Comparison of ENCODE assay signal across 11 cellular contexts in the genomic region with DNA sequence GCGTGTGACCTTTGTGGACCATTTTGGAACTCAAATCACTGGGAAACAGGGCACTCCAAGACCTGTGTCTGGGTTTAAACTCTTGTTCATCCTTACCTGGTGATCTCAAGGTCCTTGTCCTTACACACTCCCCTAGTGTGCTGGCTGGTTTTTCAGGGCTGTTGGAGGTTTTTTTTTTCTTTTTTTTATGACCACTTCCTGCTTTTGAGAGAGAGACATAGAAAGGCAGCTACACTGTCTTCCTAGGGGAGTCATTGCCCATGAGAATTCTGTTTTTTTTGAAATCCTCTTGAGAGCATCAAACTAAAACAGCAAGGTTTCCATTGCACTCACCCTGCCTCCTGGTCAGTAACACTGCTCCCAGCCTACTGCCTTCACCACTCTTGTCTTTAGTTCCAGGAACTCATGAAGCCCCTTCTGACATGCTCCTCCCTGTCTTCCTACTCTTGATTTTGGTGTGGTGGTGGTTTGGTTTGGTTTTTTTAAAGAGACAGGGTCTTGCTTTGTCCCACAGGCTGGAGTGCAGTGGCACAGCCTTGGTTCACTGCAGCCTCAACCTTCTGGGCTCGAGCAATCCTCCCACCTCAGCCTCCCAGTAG. TPM values are rescaled to one million over a fixed set of nuclear protein-coding genes. Genes with fewer than 3 reads are reported as not detected.
DNase-seq lines count a peak whose midpoint lies in the region; ATAC-seq and TF ChIP-seq lines count a peak whose summit lies in the region.
"Had no signal": no experiment of that assay in that cellular context is flagged by ENCODE, and none has a peak within 500 bp of the region (broad histone marks: within the 10 kb centered on the region; RNA-seq: fewer than 3 reads in every experiment).

No MANE protein-coding gene starts in this region.

- DNase-seq in activated CD4-positive, alpha-beta T cell treated with anti-CD3 and anti-CD28 coated beads for 36 hours, result no peak
- DNase-seq in activated CD4-positive, alpha-beta T cell treated with anti-CD3 and anti-CD28 coated beads for 1 hour, result no peak
- DNase-seq in RWPE1 (ENCODE audit: low spot score) (no peak), fibroblast of the aortic adventitia (ENCODE audit: low read depth) (peak; percentile 12), SW480 (ENCODE audit: low spot score) (no peak), NCI-H748 (lab: John Stamatoyannopoulos, UW; ENCODE audit: unreplicated experiment) (no peak)
- DNase-seq in stimulated activated effector memory CD8-positive, alpha-beta T cell treated with anti-CD3 and anti-CD28 coated beads, Interleukin-12 subunit alpha, Interleukin-12 subunit beta, amount 100 ng/mL, for 72 hours (ENCODE audit: low spot score in 2 of 2), result no peak
- no peak for DNase-seq in NK-92 treated with Interleukin-12 subunit alpha and Interleukin-12 subunit beta, amount 100 ng/mL, for 24 hours (lab: John Stamatoyannopoulos, UW)
- DNase-seq: NCI-H2107 had no signal

- POLR2A ChIA-PET in activated CD4-positive, alpha-beta T cell treated with anti-CD3 and anti-CD28 coated beads for 36 hours (lab: Charles Lee), result no interaction called here
- POLR2A ChIA-PET in RWPE1 (lab: Yijun Ruan, JAX; ENCODE audit: low non-redundant PET), result no interaction called here

- H3K4me3 Mint-ChIP-seq in activated CD4-positive, alpha-beta T cell treated with anti-CD3 and anti-CD28 coated beads for 36 hours, result no peak overlapping the region
- no peak overlapping the region for H3K4me3 Mint-ChIP-seq in stimulated activated effector memory CD8-positive, alpha-beta T cell treated with anti-CD3 and anti-CD28 coated beads, Interleukin-12 subunit alpha, Interleukin-12 subunit beta, amount 100 ng/mL, for 72 hours

- no peaks in the 10 kb centered on the region for H3K27me3 Mint-ChIP-seq in activated CD4-positive, alpha-beta T cell treated with anti-CD3 and anti-CD28 coated beads for 36 hours

- H3K4me3 ChIP-seq in fibroblast of the aortic adventitia (ENCODE audit: low read depth, low read length), result no peak overlapping the region
- H3K4me3 ChIP-seq: Peyer's patch had no signal

- no peak for ATAC-seq in activated CD4-positive, alpha-beta T cell treated with anti-CD3 and anti-CD28 coated beads for 36 hours
- ATAC-seq in stimulated activated effector memory CD8-positive, alpha-beta T cell treated with anti-CD3 and anti-CD28 coated beads, Interleukin-12 subunit alpha, Interleukin-12 subunit beta, amount 100 ng/mL, for 72 hours, result peak; percentile 48

- H3K27ac Mint-ChIP-seq in activated CD4-positive, alpha-beta T cell treated with anti-CD3 and anti-CD28 coated beads for 36 hours, result peak overlapping the region; percentile 23
- peak overlapping the region; percentile 24 for H3K27ac Mint-ChIP-seq in stimulated activated effector memory CD8-positive, alpha-beta T cell treated with anti-CD3 and anti-CD28 coated beads, Interleukin-12 subunit alpha, Interleukin-12 subunit beta, amount 100 ng/mL, for 72 hours

- peaks cover 28% of the 10 kb centered on the region for H3K36me3 Mint-ChIP-seq in activated CD4-positive, alpha-beta T cell treated with anti-CD3 and anti-CD28 coated beads for 36 hours (ENCODE audit: low read depth)
- H3K36me3 Mint-ChIP-seq in stimulated activated effector memory CD8-positive, alpha-beta T cell treated with anti-CD3 and anti-CD28 coated beads, Interleukin-12 subunit alpha, Interleukin-12 subunit beta, amount 100 ng/mL, for 72 hours, result peaks cover 63% of the 10 kb centered on the region

- peak overlapping the region; percentile 81 for H3K27ac ChIP-seq in RWPE1

- H3K4me1 Mint-ChIP-seq in activated CD4-positive, alpha-beta T cell treated with anti-CD3 and anti-CD28 coated beads for 36 hours, result peaks cover 23% of the 10 kb centered on the region
- H3K4me1 Mint-ChIP-seq in stimulated activated effector memory CD8-positive, alpha-beta T cell treated with anti-CD3 and anti-CD28 coated beads, Interleukin-12 subunit alpha, Interleukin-12 subunit beta, amount 100 ng/mL, for 72 hours, result peaks cover 15% of the 10 kb centered on the region

- no peaks in the 10 kb centered on the region for H3K9me3 Mint-ChIP-seq in activated CD4-positive, alpha-beta T cell treated with anti-CD3 and anti-CD28 coated beads for 36 hours (ENCODE audit: low read depth)
- no peaks in the 10 kb centered on the region for H3K9me3 Mint-ChIP-seq in stimulated activated effector memory CD8-positive, alpha-beta T cell treated with anti-CD3 and anti-CD28 coated beads, Interleukin-12 subunit alpha, Interleukin-12 subunit beta, amount 100 ng/mL, for 72 hours

- CTCF ChIA-PET in activated CD4-positive, alpha-beta T cell treated with anti-CD3 and anti-CD28 coated beads for 36 hours (lab: Charles Lee), result interaction anchor here (1.0 to 3.3 kb wide), 2 partner anchors 31 to 203 kb away, joined by 3 to 25 read pairs; no protein-coding TSS in a partner anchor
- CTCF ChIA-PET in RWPE1 (lab: Yijun Ruan, JAX), result no interaction called here

- intact Hi-C loops in activated CD4-positive, alpha-beta T cell treated with anti-CD3 and anti-CD28 coated beads for 36 hours (cut with DNase I, micrococcal nuclease), result no loop called here

- TF ChIP-seq CTCF in RWPE1 (conservative IDR thresholded peaks at IDR 0.05; ENCODE audit: low read depth), result no peak
- no peak for TF ChIP-seq CTCF in fibroblast of the aortic adventitia (IDR thresholded peaks at IDR 0.05; ENCODE audit: insufficient read depth, low read length)

RNA-seq across cellular contexts. Expression of a gene that starts 28.6 kb away (rescaled TPM):
- total RNA-seq in activated CD4-positive, alpha-beta T cell treated with anti-CD3 and anti-CD28 coated beads for 36 hours, result not detected
- total RNA-seq in fibroblast of the aortic adventitia (ENCODE audit: low replicate concordance), result 0.72 and 1.3 TPM in 2 replicates
- total RNA-seq: A172 had no signal

RNA-seq across cellular contexts. Expression of a gene that starts 52.1 kb away (rescaled TPM):
- total RNA-seq in activated CD4-positive, alpha-beta T cell treated with anti-CD3 and anti-CD28 coated beads for 36 hours, result 10 to 100 TPM; 14.7 to 15.3 TPM
- 19.3 and 31.1 TPM in 2 replicates for total RNA-seq in fibroblast of the aortic adventitia (ENCODE audit: low replicate concordance)
